ENCODE assay signal across 9 cellular contexts in genomic region chr3:24963762-24964625, GRCh38.
DNase-seq lines count a peak whose midpoint lies in the region; ATAC-seq and TF ChIP-seq lines count a peak whose summit lies in the region.
"Had no signal": no experiment of that assay in that cellular context is flagged by ENCODE, and none has a peak within 500 bp of the region (broad histone marks: within the 10 kb centered on the region; RNA-seq: fewer than 3 reads in every experiment).

No MANE protein-coding gene starts in this region.

- ATAC-seq in body of pancreas = no peak
- no peak for ATAC-seq in activated naive CD4-positive, alpha-beta T cell treated with anti-CD3 and anti-CD28 coated beads, Interleukin-2, amount 50 U/mL, for 72 hours

- TF ChIP-seq POLR2A in body of pancreas (IDR thresholded peaks at IDR 0.05) = no peak

- no peak overlapping the region for H3K27ac ChIP-seq in body of pancreas

- H3K9me3 ChIP-seq in body of pancreas = no peaks in the 10 kb centered on the region

- H3K27ac Mint-ChIP-seq in activated naive CD4-positive, alpha-beta T cell treated with anti-CD3 and anti-CD28 coated beads, Interleukin-2, amount 50 U/mL, for 72 hours = no peak overlapping the region

- 41 to 43% methylated on average over 2 of the region's 2 CpGs for WGBS in body of pancreas, 2 donors

- no peaks in the 10 kb centered on the region for H3K27me3 ChIP-seq in body of pancreas

- DNase-seq in ELR (ENCODE audit: low read depth) (peak; percentile 24), HT1080 (ENCODE audit: low read depth) (peak; percentile 5), body of pancreas (no peak), myocyte (ENCODE audit: low read depth) (peak; percentile 19), KG1 (lab: John Stamatoyannopoulos, UW) (no peak), CD1c-positive myeloid dendritic cell (ENCODE audit: extremely low spot score) (no peak)
- no peak for DNase-seq in activated naive CD4-positive, alpha-beta T cell treated with anti-CD3 and anti-CD28 coated beads, Interleukin-2, amount 50 U/mL, for 72 hours (ENCODE audit: low spot score in 2 of 2)
- no peak for DNase-seq in central memory CD4-positive, alpha-beta T cell

- H3K4me3 ChIP-seq in body of pancreas = no peak overlapping the region
- H3K4me3 ChIP-seq: lung had no signal

- H3K9me3 Mint-ChIP-seq in activated naive CD4-positive, alpha-beta T cell treated with anti-CD3 and anti-CD28 coated beads, Interleukin-2, amount 50 U/mL, for 72 hours = peaks cover 4 to 7% of the 10 kb centered on the region in 2 donors

- no peaks in the 10 kb centered on the region for H3K36me3 ChIP-seq in body of pancreas (replicated peaks in 1 of 2; ENCODE audit: insufficient read depth in 1 of 2, low read depth in 2 of 2)

- peak in 6 of 7 experiments; percentile 21 to 41 (median 37) for TF ChIP-seq CTCF in body of pancreas (IDR thresholded peaks at IDR 0.05)

- intact Hi-C loops in body of pancreas (cut with DNase I) = loop anchor here (10.0 kb wide), 1 partner anchor 631 kb away; no protein-coding TSS in a partner anchor

- H3K36me3 Mint-ChIP-seq in activated naive CD4-positive, alpha-beta T cell treated with anti-CD3 and anti-CD28 coated beads, Interleukin-2, amount 50 U/mL, for 72 hours = no peaks in the 10 kb centered on the region

- no peaks in the 10 kb centered on the region for H3K4me1 ChIP-seq in body of pancreas

Comparison
In these comparisons a context has a peak if more than half of its experiments do, and no peak if none do; other contexts are left out.
1. DNase-seq: peak in ELR (single experiment), HT1080 (single experiment) and myocyte (single experiment); none in body of pancreas (0 of 4), KG1 (single experiment), activated naive CD4-positive, alpha-beta T cell treated with anti-CD3 and anti-CD28 coated beads, Interleukin-2, amount 50 U/mL, for 72 hours (0 of 2), central memory CD4-positive, alpha-beta T cell (single experiment) and CD1c-positive myeloid dendritic cell (single experiment).